9 cellular contexts compared by ENCODE assay signal in the genomic region with DNA sequence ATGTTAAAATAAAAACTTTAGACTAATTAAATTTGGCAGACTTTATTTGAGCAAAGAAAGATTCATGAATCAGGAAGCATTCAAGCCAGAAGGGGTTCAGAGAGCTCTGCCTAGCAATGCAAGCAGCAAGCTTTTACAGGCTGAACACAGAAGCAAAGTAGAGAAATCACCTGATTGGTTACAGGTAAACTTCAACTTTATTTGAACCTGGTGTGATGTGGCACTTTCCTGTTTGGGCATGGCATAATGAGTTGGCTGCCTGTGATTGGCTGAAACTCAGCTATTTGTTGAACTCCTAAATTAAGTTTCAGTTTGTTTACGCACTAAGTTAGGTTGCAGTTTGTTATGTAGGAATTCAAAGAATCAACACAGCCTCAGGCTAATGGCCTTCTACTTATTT.
DNase-seq lines count a peak whose midpoint lies in the region; ATAC-seq and TF ChIP-seq lines count a peak whose summit lies in the region.
"Had no signal": no experiment of that assay in that cellular context is flagged by ENCODE, and none has a peak within 500 bp of the region (broad histone marks: within the 10 kb centered on the region; RNA-seq: fewer than 3 reads in every experiment).

No MANE protein-coding gene starts in this region.

- no peaks in the 10 kb centered on the region for H3K27me3 Mint-ChIP-seq in activated naive CD4-positive, alpha-beta T cell treated with anti-CD3 and anti-CD28 coated beads, Interleukin-2, amount 10 ng/mL, durations not matched to agents 7 days and 5 days
- no peaks in the 10 kb centered on the region for H3K27me3 Mint-ChIP-seq in naive thymus-derived CD4-positive, alpha-beta T cell
- H3K27me3 Mint-ChIP-seq in progenitor cell of endocrine pancreas: no peaks in the 10 kb centered on the region

- H3K9me3 ChIP-seq in naive thymus-derived CD4-positive, alpha-beta T cell (ENCODE audit: control insufficient read depth in 2 of 3, low read length in 3 of 3): no peaks in the 10 kb centered on the region
- H3K9me3 ChIP-seq: SK-N-SH had no signal

- CTCF ChIA-PET in activated naive CD4-positive, alpha-beta T cell treated with anti-CD3 and anti-CD28 coated beads, Interleukin-2, amount 10 ng/mL, durations not matched to agents 7 days and 5 days (lab: Charles Lee): interaction anchor here (1.7 to 2.4 kb wide), 2 partner anchors 11 to 82 kb away, joined by 5 to 7 read pairs; no protein-coding TSS in a partner anchor
- CTCF ChIA-PET in naive thymus-derived CD4-positive, alpha-beta T cell (lab: Charles Lee): no interaction called here

- no peaks in the 10 kb centered on the region for H3K36me3 ChIP-seq in naive thymus-derived CD4-positive, alpha-beta T cell (ENCODE audit: control insufficient read depth in 2 of 3, insufficient read depth in 3 of 3, low read length in 3 of 3)

- intact Hi-C loops in naive thymus-derived CD4-positive, alpha-beta T cell (cut with micrococcal nuclease): loop anchor here in 1 of 2 donors (2.0 to 5.0 kb wide), 3 partner anchors 47 to 90 kb away; no protein-coding TSS in a partner anchor

- no peak overlapping the region for H3K27ac ChIP-seq in naive thymus-derived CD4-positive, alpha-beta T cell (ENCODE audit: low read depth, low read length)
- H3K27ac ChIP-seq: skin epidermis had no signal

- H3K27ac Mint-ChIP-seq in activated naive CD4-positive, alpha-beta T cell treated with anti-CD3 and anti-CD28 coated beads, Interleukin-2, amount 10 ng/mL, durations not matched to agents 7 days and 5 days: no peak overlapping the region
- peak overlapping the region in 1 of 9 donors; percentile 10 for H3K27ac Mint-ChIP-seq in naive thymus-derived CD4-positive, alpha-beta T cell
- no peak overlapping the region for H3K27ac Mint-ChIP-seq in progenitor cell of endocrine pancreas

- peak; percentile 51 for ATAC-seq in GM19452 (IDR thresholded peaks at IDR 0.05; ENCODE audit: unreplicated experiment)
- peak; percentile 68 for ATAC-seq in HG03565 (IDR thresholded peaks at IDR 0.05; ENCODE audit: unreplicated experiment)
- ATAC-seq in naive thymus-derived CD4-positive, alpha-beta T cell: peak; percentile 77
- no peak for ATAC-seq in GM21717 (IDR thresholded peaks at IDR 0.05; ENCODE audit: unreplicated experiment)

- no peak overlapping the region for H3K4me3 ChIP-seq in naive thymus-derived CD4-positive, alpha-beta T cell (ENCODE audit: low read length)
- H3K4me3 ChIP-seq: skin epidermis had no signal

- H3K36me3 Mint-ChIP-seq in activated naive CD4-positive, alpha-beta T cell treated with anti-CD3 and anti-CD28 coated beads, Interleukin-2, amount 10 ng/mL, durations not matched to agents 7 days and 5 days: peaks cover 12% of the 10 kb centered on the region
- peaks cover 0 to 15% (median 0%) of the 10 kb centered on the region in 5 donors for H3K36me3 Mint-ChIP-seq in naive thymus-derived CD4-positive, alpha-beta T cell
- no peaks in the 10 kb centered on the region for H3K36me3 Mint-ChIP-seq in progenitor cell of endocrine pancreas (ENCODE audit: insufficient read depth)

- H3K27me3 ChIP-seq in naive thymus-derived CD4-positive, alpha-beta T cell (ENCODE audit: control insufficient read depth in 2 of 2, insufficient read depth in 2 of 2, low read length in 2 of 2): no peaks in the 10 kb centered on the region

- TF ChIP-seq CTCF in progenitor cell of endocrine pancreas (IDR thresholded peaks at IDR 0.05; ENCODE audit: unreplicated experiment): no peak

- H3K9me3 Mint-ChIP-seq in activated naive CD4-positive, alpha-beta T cell treated with anti-CD3 and anti-CD28 coated beads, Interleukin-2, amount 10 ng/mL, durations not matched to agents 7 days and 5 days: peaks cover 15% of the 10 kb centered on the region
- H3K9me3 Mint-ChIP-seq in naive thymus-derived CD4-positive, alpha-beta T cell: peaks cover 0 to 10% (median 0%) of the 10 kb centered on the region in 11 donors
- H3K9me3 Mint-ChIP-seq in progenitor cell of endocrine pancreas (ENCODE audit: low read depth): peaks cover 4% of the 10 kb centered on the region

- H3K4me1 ChIP-seq in naive thymus-derived CD4-positive, alpha-beta T cell (ENCODE audit: control insufficient read depth in 2 of 2, insufficient read depth in 2 of 2, low read length in 2 of 2): peaks cover 0 to 4% of the 10 kb centered on the region in 2 donors

- DNase-seq in activated naive CD4-positive, alpha-beta T cell treated with anti-CD3 and anti-CD28 coated beads, Interleukin-2, amount 10 ng/mL, durations not matched to agents 7 days and 5 days: peak; percentile 41
- peak in 6 of 9 donors; percentile 11 to 30 (median 18) for DNase-seq in naive thymus-derived CD4-positive, alpha-beta T cell
- no peak for DNase-seq in mucosa of gallbladder (ENCODE audit: low spot score)
- DNase-seq in progenitor cell of endocrine pancreas (ENCODE audit: low spot score, unreplicated experiment): no peak
- DNase-seq: SK-N-SH had no signal

- H3K4me3 Mint-ChIP-seq in activated naive CD4-positive, alpha-beta T cell treated with anti-CD3 and anti-CD28 coated beads, Interleukin-2, amount 10 ng/mL, durations not matched to agents 7 days and 5 days: no peak overlapping the region
- H3K4me3 Mint-ChIP-seq in naive thymus-derived CD4-positive, alpha-beta T cell: no peak overlapping the region
- H3K4me3 Mint-ChIP-seq in progenitor cell of endocrine pancreas (ENCODE audit: low read depth): no peak overlapping the region

- peaks cover 47% of the 10 kb centered on the region for H3K4me1 Mint-ChIP-seq in activated naive CD4-positive, alpha-beta T cell treated with anti-CD3 and anti-CD28 coated beads, Interleukin-2, amount 10 ng/mL, durations not matched to agents 7 days and 5 days
- peaks cover 6 to 45% (median 10%) of the 10 kb centered on the region in 7 donors for H3K4me1 Mint-ChIP-seq in naive thymus-derived CD4-positive, alpha-beta T cell
- H3K4me1 Mint-ChIP-seq in progenitor cell of endocrine pancreas (ENCODE audit: low read depth): no peaks in the 10 kb centered on the region

- POLR2A ChIA-PET in naive thymus-derived CD4-positive, alpha-beta T cell (lab: Charles Lee): no interaction called here

Comparison
In these comparisons a context has a peak if more than half of its experiments do, and no peak if none do; other contexts are left out.
1. DNase-seq: peak in activated naive CD4-positive, alpha-beta T cell treated with anti-CD3 and anti-CD28 coated beads, Interleukin-2, amount 10 ng/mL, durations not matched to agents 7 days and 5 days (single experiment) and naive thymus-derived CD4-positive, alpha-beta T cell (6 of 9); none in mucosa of gallbladder (single experiment) and progenitor cell of endocrine pancreas (single experiment).